Comparison of ENCODE assay signal across 12 cellular contexts in the genomic region with DNA sequence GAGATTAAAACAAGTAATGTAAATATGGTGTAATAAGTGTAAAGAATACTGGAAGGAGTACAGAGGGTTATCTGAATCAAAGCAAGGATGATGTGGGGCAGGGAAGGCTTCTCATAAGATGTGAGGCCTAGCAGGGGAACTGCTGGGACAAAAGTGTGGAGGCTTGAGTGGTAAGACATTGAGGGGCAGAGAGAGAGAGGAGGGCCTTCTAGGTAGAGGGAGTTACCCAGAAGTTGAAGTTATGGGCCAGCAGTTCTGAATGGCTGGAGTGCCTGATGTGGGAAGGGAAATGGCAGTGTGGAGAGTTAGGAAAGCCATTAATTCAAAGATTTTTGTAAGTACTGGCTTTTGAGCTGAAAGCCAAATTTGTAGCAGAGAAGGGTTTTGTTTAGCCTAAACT. TPM values are rescaled to one million over a fixed set of nuclear protein-coding genes. Genes with fewer than 3 reads are reported as not detected.
DNase-seq lines count a peak whose midpoint lies in the region; ATAC-seq and TF ChIP-seq lines count a peak whose summit lies in the region.
"Had no signal": no experiment of that assay in that cellular context is flagged by ENCODE, and none has a peak within 500 bp of the region (broad histone marks: within the 10 kb centered on the region; RNA-seq: fewer than 3 reads in every experiment).

No MANE protein-coding gene starts in this region.

- POLR2A ChIA-PET in CD8-positive, alpha-beta T cell (lab: Charles Lee) = interaction anchor here (0.7 to 3.0 kb wide), 3 partner anchors 22 to 632 kb away, joined by 3 to 9 read pairs (median 3); partner anchors contain the start of gene CPEB4

- H3K4me3 Mint-ChIP-seq in brain = peak overlapping the region in 3 of 5 experiments; percentile 3 to 39 (median 17)
- H3K4me3 Mint-ChIP-seq in CD8-positive, alpha-beta T cell = no peak overlapping the region
- H3K4me3 Mint-ChIP-seq: activated naive CD8-positive, alpha-beta T cell treated with anti-CD3 and anti-CD28 coated beads, Interleukin-2, amount 10 ng/mL, durations not matched to agents 7 days and 5 days; stimulated activated effector memory CD8-positive, alpha-beta T cell treated with anti-CD3 and anti-CD28 coated beads, Interleukin-12 subunit alpha, Interleukin-12 subunit beta, amount 100 ng/mL, for 72 hours had no signal

- peak overlapping the region; percentile 44 to 96 (median 73) for H3K27ac Mint-ChIP-seq in brain
- H3K27ac Mint-ChIP-seq in CD8-positive, alpha-beta T cell = no peak overlapping the region
- H3K27ac Mint-ChIP-seq: activated naive CD8-positive, alpha-beta T cell treated with anti-CD3 and anti-CD28 coated beads, Interleukin-2, amount 10 ng/mL, durations not matched to agents 7 days and 5 days; stimulated activated effector memory CD8-positive, alpha-beta T cell treated with anti-CD3 and anti-CD28 coated beads, Interleukin-12 subunit alpha, Interleukin-12 subunit beta, amount 100 ng/mL, for 72 hours had no signal

- H3K4me1 ChIP-seq in KMS-11 (ENCODE audit: low read depth, poor library complexity, severe bottlenecking) (peaks cover 90% of the 10 kb centered on the region), mucosa of descending colon (ENCODE audit: low read depth) (peaks cover 17% of the 10 kb centered on the region), testis (peaks cover 58% of the 10 kb centered on the region)
- peaks cover 3% of the 10 kb centered on the region for H3K4me1 ChIP-seq in CD8-positive, alpha-beta T cell (ENCODE audit: insufficient read depth, low read length)

- no peak for TF ChIP-seq POLR2A in testis (IDR thresholded peaks at IDR 0.05)

- no peak overlapping the region for H3K9ac ChIP-seq in KMS-11

- H3K9me3 ChIP-seq in mucosa of descending colon (no peaks in the 10 kb centered on the region), testis (no peaks in the 10 kb centered on the region)
- no peaks in the 10 kb centered on the region for H3K9me3 ChIP-seq in CD8-positive, alpha-beta T cell (ENCODE audit: low read length)
- H3K9me3 ChIP-seq: pancreas had no signal

- peaks cover 39% of the 10 kb centered on the region for H3K36me3 Mint-ChIP-seq in brain
- H3K36me3 Mint-ChIP-seq in CD8-positive, alpha-beta T cell = peaks cover 14% of the 10 kb centered on the region
- H3K36me3 Mint-ChIP-seq: stimulated activated effector memory CD8-positive, alpha-beta T cell treated with anti-CD3 and anti-CD28 coated beads, Interleukin-12 subunit alpha, Interleukin-12 subunit beta, amount 100 ng/mL, for 72 hours had no signal

- peak overlapping the region; percentile 61; the same call in 1 of the 2 replicates for H3K4me2 ChIP-seq in KMS-11

- H3K27me3 ChIP-seq in KMS-11 (ENCODE audit: insufficient read depth, low read depth) (no peaks in the 10 kb centered on the region), testis (no peaks in the 10 kb centered on the region)
- no peaks in the 10 kb centered on the region for H3K27me3 ChIP-seq in CD8-positive, alpha-beta T cell (ENCODE audit: insufficient read depth, low read length)
- H3K27me3 ChIP-seq: pancreas had no signal

- DNase-seq in mucosa of descending colon = no peak
- no peak for DNase-seq in testis
- DNase-seq in CD8-positive, alpha-beta T cell = no peak
- no peak for DNase-seq in activated CD4-positive, alpha-beta T cell treated with anti-CD3 and anti-CD28 coated beads, Interleukin-2, amount 50 U/mL, for 1 hour
- no peak for DNase-seq in NCI-H2029 (lab: John Stamatoyannopoulos, UW)
- DNase-seq: kidney glomerular epithelial cell, NCI-H1436, pancreas had no signal

- intact Hi-C loops in mucosa of descending colon (cut with DNase I, micrococcal nuclease) = no loop called here
- intact Hi-C loops in testis (cut with DNase I; ENCODE audit: low total_unique reads) = no loop called here
- intact Hi-C loops in CD8-positive, alpha-beta T cell (cut with DNase I, micrococcal nuclease) = loop anchor here (1.0 to 10.0 kb wide), 3 partner anchors 48 to 306 kb away; no protein-coding TSS in a partner anchor

- peaks cover 3% of the 10 kb centered on the region; the same call in 1 of the 2 replicates for H4K20me1 ChIP-seq in KMS-11 (ENCODE audit: insufficient read depth)

- H3K4me3 ChIP-seq in KMS-11 (IDR thresholded peaks at IDR 0.05; ENCODE audit: insufficient read depth, low read depth, low read length) = no peak overlapping the region
- H3K4me3 ChIP-seq in mucosa of descending colon = no peak overlapping the region
- no peak overlapping the region for H3K4me3 ChIP-seq in testis
- H3K4me3 ChIP-seq in CD8-positive, alpha-beta T cell (ENCODE audit: low read depth, low read length) = no peak overlapping the region
- H3K4me3 ChIP-seq: pancreas had no signal

- peaks cover 58% of the 10 kb centered on the region; the same call in 1 of the 2 replicates for H3K79me2 ChIP-seq in KMS-11 (ENCODE audit: insufficient read depth, low read depth)

- peak; percentile 22 for ATAC-seq in mucosa of descending colon
- ATAC-seq in CD8-positive, alpha-beta T cell = no peak
- ATAC-seq: stimulated activated effector memory CD8-positive, alpha-beta T cell treated with anti-CD3 and anti-CD28 coated beads, Interleukin-12 subunit alpha, Interleukin-12 subunit beta, amount 100 ng/mL, for 72 hours had no signal

- H3K27me3 Mint-ChIP-seq in brain = no peaks in the 10 kb centered on the region
- H3K27me3 Mint-ChIP-seq in CD8-positive, alpha-beta T cell (ENCODE audit: low read depth) = no peaks in the 10 kb centered on the region
- H3K27me3 Mint-ChIP-seq: activated naive CD8-positive, alpha-beta T cell treated with anti-CD3 and anti-CD28 coated beads, Interleukin-2, amount 10 ng/mL, durations not matched to agents 7 days and 5 days had no signal

- CTCF ChIA-PET in CD8-positive, alpha-beta T cell (lab: Charles Lee) = interaction anchor here (0.8 to 3.1 kb wide), 20 partner anchors 8 to 333 kb away, joined by 3 to 18 read pairs (median 4); partner anchors contain the start of gene CPEB4

- H3K4me1 Mint-ChIP-seq in brain = peaks cover 45% of the 10 kb centered on the region
- peaks cover 39% of the 10 kb centered on the region for H3K4me1 Mint-ChIP-seq in CD8-positive, alpha-beta T cell (ENCODE audit: low read depth)

- peak overlapping the region; percentile 21; the same call in 1 of the 2 replicates for H3K27ac ChIP-seq in KMS-11
- peak overlapping the region; percentile 75 to 83 for H3K27ac ChIP-seq in testis
- no peak overlapping the region for H3K27ac ChIP-seq in CD8-positive, alpha-beta T cell (ENCODE audit: low read depth, low read length)

- H2AFZ ChIP-seq in KMS-11 (ENCODE audit: low read depth) = no peak overlapping the region

- TF ChIP-seq CTCF in KMS-11 (conservative IDR thresholded peaks at IDR 0.05; ENCODE audit: low read depth, low read length) (no peak), brain (conservative IDR thresholded peaks at IDR 0.05) (no peak), mucosa of descending colon (IDR thresholded peaks at IDR 0.05) (no peak), testis (IDR thresholded peaks at IDR 0.05) (no peak)
- TF ChIP-seq CTCF in CD8-positive, alpha-beta T cell (IDR thresholded peaks at IDR 0.05) = no peak

- no peaks in the 10 kb centered on the region for H3K36me3 ChIP-seq in KMS-11 (ENCODE audit: insufficient read depth)
- H3K36me3 ChIP-seq in mucosa of descending colon (ENCODE audit: low read depth) = no peaks in the 10 kb centered on the region
- H3K36me3 ChIP-seq in testis (ENCODE audit: low read depth, missing control alignments) = no peaks in the 10 kb centered on the region
- H3K36me3 ChIP-seq in CD8-positive, alpha-beta T cell (ENCODE audit: insufficient read depth, low read length) = no peaks in the 10 kb centered on the region

- no peaks in the 10 kb centered on the region for H3K9me3 Mint-ChIP-seq in brain
- no peaks in the 10 kb centered on the region for H3K9me3 Mint-ChIP-seq in CD8-positive, alpha-beta T cell
- H3K9me3 Mint-ChIP-seq: activated naive CD8-positive, alpha-beta T cell treated with anti-CD3 and anti-CD28 coated beads, Interleukin-2, amount 10 ng/mL, durations not matched to agents 7 days and 5 days; stimulated activated effector memory CD8-positive, alpha-beta T cell treated with anti-CD3 and anti-CD28 coated beads, Interleukin-12 subunit alpha, Interleukin-12 subunit beta, amount 100 ng/mL, for 72 hours had no signal

RNA-seq across cellular contexts. Expression of gene CPEB4, which starts 36.8 kb away (rescaled TPM):
- polyA plus RNA-seq in brain (ENCODE audit: insufficient read depth, low read depth, low replicate concordance) = 9.2 TPM
- total RNA-seq in mucosa of descending colon = 10 to 100 TPM; 31.8 to 51.3 (median 32.1) TPM
- total RNA-seq in testis = 10 to 100 TPM; 52.9 to 64.4 TPM
- 29.4 TPM for polyA plus RNA-seq in testis (ENCODE audit: insufficient read depth, low read depth, low replicate concordance)
- 10 to 100 TPM; 21.7 to 24.3 TPM for total RNA-seq in CD8-positive, alpha-beta T cell

Comparison
In these comparisons a context has a peak if more than half of its experiments do, and no peak if none do; other contexts are left out.
1. intact Hi-C loops: an anchor here in CD8-positive, alpha-beta T cell (1.0 to 10.0 kb wide); none called in mucosa of descending colon and testis.